8 cellular contexts compared by ENCODE assay signal in the genomic region with DNA sequence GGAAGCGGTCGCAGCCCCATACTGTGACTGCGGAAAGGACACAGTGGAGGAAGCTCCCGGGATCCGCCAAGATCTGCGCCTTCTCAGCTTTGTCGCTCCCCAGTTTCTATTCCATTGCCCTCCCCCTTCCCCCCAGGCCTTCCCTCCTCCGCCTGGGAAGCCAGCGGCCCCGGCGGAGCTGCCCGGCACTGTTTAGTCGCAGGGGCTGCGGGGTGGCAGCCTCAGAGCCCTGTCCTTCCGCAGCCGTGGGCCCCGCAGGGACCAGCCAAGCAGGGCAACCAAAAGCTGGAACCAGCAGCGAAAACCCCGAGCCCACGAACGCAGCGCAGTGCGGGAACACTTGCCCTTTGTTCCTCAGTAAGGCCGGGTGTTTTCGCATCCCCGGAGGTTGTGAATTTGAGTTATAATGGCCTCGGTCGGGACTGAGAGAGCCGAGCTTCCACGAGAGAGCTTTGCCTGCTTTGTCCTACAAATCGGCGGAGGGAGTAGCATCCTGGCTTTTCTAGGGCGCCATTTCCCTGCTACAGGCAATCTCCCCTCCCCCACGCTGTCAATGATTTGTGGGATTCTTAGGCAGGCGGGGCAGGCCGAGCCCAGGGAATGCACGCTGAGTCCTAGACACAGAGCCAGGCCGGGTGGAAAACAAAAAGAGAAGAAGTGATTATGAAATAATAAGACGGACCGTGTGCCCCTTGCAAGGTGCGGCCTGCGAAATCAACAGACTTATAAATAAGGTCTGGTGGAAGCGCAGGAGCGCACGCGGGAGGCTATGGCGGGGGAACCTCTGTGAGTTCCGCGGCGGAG. TPM values are rescaled to one million over a fixed set of nuclear protein-coding genes. Genes with fewer than 3 reads are reported as not detected.
DNase-seq lines count a peak whose midpoint lies in the region; ATAC-seq, FAIRE-seq and TF ChIP-seq lines count a peak whose summit lies in the region.

No MANE protein-coding gene starts in this region.

- TF ChIP-seq CTCF in HFFc6 (IDR thresholded peaks at IDR 0.05) (no peak), epithelial cell of esophagus (IDR thresholded peaks at IDR 0.05; ENCODE audit: insufficient read depth, low read depth, low read length, missing control alignments) (no peak), type B pancreatic cell (conservative IDR thresholded peaks at IDR 0.05) (no peak), D721Med (IDR thresholded peaks at IDR 0.05; ENCODE audit: insufficient read depth, missing control alignments) (no peak)

- H3K4me1 Mint-ChIP-seq in HFFc6 (ENCODE audit: low read depth) (peaks cover 37% of the 10 kb centered on the region), type B pancreatic cell (ENCODE audit: unreplicated experiment) (peaks cover 40% of the 10 kb centered on the region)

- no peaks in the 10 kb centered on the region for H3K9me3 Mint-ChIP-seq in HFFc6
- H3K9me3 Mint-ChIP-seq in type B pancreatic cell = no peaks in the 10 kb centered on the region

- H3K36me3 Mint-ChIP-seq in HFFc6 (ENCODE audit: low read depth) (no peaks in the 10 kb centered on the region), type B pancreatic cell (no peaks in the 10 kb centered on the region)

- DNase-seq in AG08395 (ENCODE audit: low spot score) = peak; percentile 81
- peak; percentile 68 for DNase-seq in HFFc6
- DNase-seq in SHP77 (lab: John Stamatoyannopoulos, UW) = peak; percentile 75 to 89
- peak; percentile 52 for DNase-seq in epithelial cell of esophagus (ENCODE audit: low read depth)
- peak; percentile 76 for DNase-seq in midbrain (lab: John Stamatoyannopoulos, UW)
- DNase-seq in type B pancreatic cell (ENCODE audit: extremely low spot score, unreplicated experiment) = peak; percentile 86
- no peak for DNase-seq in D721Med (ENCODE audit: insufficient read length, low spot score)

- H3K27me3 Mint-ChIP-seq in HFFc6 (ENCODE audit: insufficient read depth) (peaks cover 60% of the 10 kb centered on the region), type B pancreatic cell (peaks cover 63% of the 10 kb centered on the region)

- H3K4me3 ChIP-seq in epithelial cell of esophagus (ENCODE audit: low read length) = peak overlapping the region; percentile 46

- ATAC-seq in HG03097 (IDR thresholded peaks at IDR 0.05; ENCODE audit: low FRiP score, unreplicated experiment) = no peak

- no peak for FAIRE-seq in D721Med (lab: Jason Lieb, UNC)

- H3K4me3 Mint-ChIP-seq in HFFc6 = peak overlapping the region; percentile 88
- peak overlapping the region; percentile 96 for H3K4me3 Mint-ChIP-seq in type B pancreatic cell

- H3K27ac Mint-ChIP-seq in HFFc6 (peak overlapping the region; percentile 62), type B pancreatic cell (peak overlapping the region; percentile 88)

RNA-seq across cellular contexts. Expression of a gene that starts 4.0 kb away (rescaled TPM):
- 1 to 10 TPM in 3 of 6 experiments, under 1 TPM in 3; 0.14 to 1.3 (median 0.90) TPM for total RNA-seq in HFFc6 (2021; fragmentation: NEBNext Ultra II Directional; extraction: Animal tissue kit (Norgen Biotek cat#: 25700))
- 37.8 and 158 TPM in 2 replicates for total RNA-seq in type B pancreatic cell (ENCODE audit: low replicate concordance)

RNA-seq across cellular contexts. Expression of a gene that starts 27.3 kb away (rescaled TPM):
- total RNA-seq in HFFc6 (2021; fragmentation: NEBNext Ultra II Directional; extraction: Animal tissue kit (Norgen Biotek cat#: 25700)) = 10 to 100 TPM; 14.9 to 20.1 (median 17.6) TPM
- total RNA-seq in type B pancreatic cell (ENCODE audit: low replicate concordance) = 18.1 and 24.1 TPM in 2 replicates

Comparison
In these comparisons a context has a peak if more than half of its experiments do, and no peak if none do; other contexts are left out.
1. RNA of a gene that starts 4.0 kb away (total RNA-seq): 37.8 to 158 TPM in type B pancreatic cell; 0.14 to 1.3 TPM in HFFc6; every median in the first group is over 10 times any median in the second.